Comparison of ENCODE assay signal across 21 cellular contexts in genomic region chr10:34615770-34616169, GRCh38.
DNase-seq lines count a peak whose midpoint lies in the region; ATAC-seq and TF ChIP-seq lines count a peak whose summit lies in the region.
"Had no signal": no experiment of that assay in that cellular context is flagged by ENCODE, and none has a peak within 500 bp of the region (broad histone marks: within the 10 kb centered on the region; RNA-seq: fewer than 3 reads in every experiment).

No MANE protein-coding gene starts in this region.

- peak; percentile 79 for ATAC-seq in GM18499 (IDR thresholded peaks at IDR 0.05; ENCODE audit: insufficient read depth, unreplicated experiment)
- peak; percentile 85 for ATAC-seq in HG02588 (IDR thresholded peaks at IDR 0.05; ENCODE audit: unreplicated experiment)
- no peak for ATAC-seq in GM18858 (IDR thresholded peaks at IDR 0.05; ENCODE audit: unreplicated experiment)
- ATAC-seq in natural killer cell, result no peak
- ATAC-seq: gastroesophageal sphincter; stimulated activated naive B cell treated with anti-CD40 and anti-IgM and Interleukin-4, amounts not matched to agents 10 μg/mL and 1 μg/mL and 100 μg/mL, for 72 hours had no signal

- H3K9me3 Mint-ChIP-seq in natural killer cell, result no peaks in the 10 kb centered on the region
- H3K9me3 Mint-ChIP-seq: stimulated activated naive B cell treated with anti-CD40 and anti-IgM and Interleukin-4, amounts not matched to agents 10 μg/mL and 1 μg/mL and 100 μg/mL, for 72 hours had no signal

- H3K27ac Mint-ChIP-seq in natural killer cell, result no peak overlapping the region
- H3K27ac Mint-ChIP-seq: CD4-positive, CD25-positive, alpha-beta regulatory T cell; stimulated activated naive B cell treated with anti-CD40 and anti-IgM and Interleukin-4, amounts not matched to agents 10 μg/mL and 1 μg/mL and 100 μg/mL, for 72 hours had no signal

- intact Hi-C loops in natural killer cell (cut with micrococcal nuclease), result no loop called here

- H3K4me3 Mint-ChIP-seq in natural killer cell, result no peak overlapping the region
- H3K4me3 Mint-ChIP-seq: CD4-positive, CD25-positive, alpha-beta regulatory T cell; stimulated activated naive B cell treated with anti-CD40 and anti-IgM and Interleukin-4, amounts not matched to agents 10 μg/mL and 1 μg/mL and 100 μg/mL, for 72 hours had no signal

- peaks cover 15 to 17% of the 10 kb centered on the region in 2 donors for H3K27me3 Mint-ChIP-seq in natural killer cell (ENCODE audit: low read depth in 2 of 2)
- H3K27me3 Mint-ChIP-seq: stimulated activated naive B cell treated with anti-CD40 and anti-IgM and Interleukin-4, amounts not matched to agents 10 μg/mL and 1 μg/mL and 100 μg/mL, for 72 hours had no signal

- H3K36me3 Mint-ChIP-seq in natural killer cell, result no peaks in the 10 kb centered on the region
- H3K36me3 Mint-ChIP-seq: CD4-positive, CD25-positive, alpha-beta regulatory T cell; stimulated activated naive B cell treated with anti-CD40 and anti-IgM and Interleukin-4, amounts not matched to agents 10 μg/mL and 1 μg/mL and 100 μg/mL, for 72 hours had no signal

- DNase-seq in RKO (ENCODE audit: low spot score) (peak; percentile 21), germinal center (ENCODE audit: low spot score) (peak; percentile 23), HUDEP-2 (lab: John Stamatoyannopoulos, UW; ENCODE audit: unreplicated experiment in 76 of 76) (no peak), natural killer cell (no peak)
- no peak for DNase-seq in stimulated activated CD4-positive, alpha-beta T cell treated with anti-CD3 and anti-CD28 coated beads, Interleukin-12 subunit alpha, Interleukin-12 subunit beta, amount 100 ng/mL, for 4 hours
- DNase-seq: activated CD4-positive, alpha-beta T cell treated with anti-CD3 and anti-CD28 coated beads for 48 hours; activated naive CD4-positive, alpha-beta T cell treated with anti-CD3 and anti-CD28 coated beads, Interleukin-2, amount 50 U/mL, for 16 hours; CD4-positive, CD25-positive, alpha-beta regulatory T cell; central memory CD4-positive, alpha-beta T cell; GF-D8; islet precursor cell; NCI-H1436; NCI-H510A; NK-92 treated with Interleukin-12 subunit alpha and Interleukin-12 subunit beta, amount 100 ng/mL, for 24 hours; small intestine; stimulated activated naive B cell treated with anti-CD40 and anti-IgM and Interleukin-4, amounts not matched to agents 10 μg/mL and 1 μg/mL and 100 μg/mL, for 72 hours; thyroid gland had no signal

- TF ChIP-seq CTCF in natural killer cell (IDR thresholded peaks at IDR 0.05), result no peak

- no peaks in the 10 kb centered on the region for H3K4me1 Mint-ChIP-seq in natural killer cell
- H3K4me1 Mint-ChIP-seq: CD4-positive, CD25-positive, alpha-beta regulatory T cell; stimulated activated naive B cell treated with anti-CD40 and anti-IgM and Interleukin-4, amounts not matched to agents 10 μg/mL and 1 μg/mL and 100 μg/mL, for 72 hours had no signal

Comparison
In these comparisons a context has a peak if more than half of its experiments do, and no peak if none do; other contexts are left out.
1. ATAC-seq: peak in GM18499 (single experiment) and HG02588 (single experiment); none in GM18858 (single experiment) and natural killer cell (0 of 3).
2. DNase-seq: peak in RKO (single experiment) and germinal center (single experiment); none in stimulated activated CD4-positive, alpha-beta T cell treated with anti-CD3 and anti-CD28 coated beads, Interleukin-12 subunit alpha, Interleukin-12 subunit beta, amount 100 ng/mL, for 4 hours (single experiment), HUDEP-2 (0 of 76) and natural killer cell (single experiment).